In the genomic region with DNA sequence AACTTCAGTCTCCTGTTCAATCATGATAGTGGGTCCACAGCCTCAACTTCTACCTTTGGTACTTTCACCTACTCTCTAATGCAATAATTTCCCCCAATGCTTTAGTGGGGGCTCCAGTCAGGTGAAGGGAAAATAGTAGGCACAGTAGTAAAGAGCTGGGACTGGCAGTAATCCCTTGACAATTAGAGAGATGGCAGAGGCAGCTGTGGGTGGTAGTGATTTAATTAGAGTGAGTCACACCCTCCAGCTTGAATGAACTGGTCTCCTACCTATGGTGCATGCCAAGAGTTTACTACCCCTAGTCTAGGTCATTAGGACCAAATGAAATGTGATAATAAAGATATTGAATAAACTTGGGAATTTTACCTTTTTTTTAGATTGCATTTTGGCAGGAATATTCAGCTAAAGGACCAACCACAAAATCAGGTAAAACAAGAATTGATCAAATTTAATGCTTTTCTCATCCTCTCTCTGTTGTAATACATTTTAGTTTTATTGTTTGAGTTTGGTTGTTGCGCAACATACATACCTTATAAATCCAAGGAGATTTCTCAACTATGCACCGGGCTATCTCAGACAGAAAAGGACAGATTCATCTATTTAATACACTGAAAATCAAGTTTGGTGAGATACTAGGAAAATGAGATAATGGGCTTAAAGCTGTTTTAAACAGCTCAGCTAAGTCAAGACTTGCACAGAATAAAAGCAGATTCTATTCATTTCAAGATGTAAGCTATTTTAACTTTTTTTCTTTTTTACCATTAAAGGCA, we compare ENCODE assay signal across 11 cellular contexts. TPM values are rescaled to one million over a fixed set of nuclear protein-coding genes. Genes with fewer than 3 reads are reported as not detected.
DNase-seq lines count a peak whose midpoint lies in the region; ATAC-seq and TF ChIP-seq lines count a peak whose summit lies in the region.
"Had no signal": no experiment of that assay in that cellular context is flagged by ENCODE, and none has a peak within 500 bp of the region (broad histone marks: within the 10 kb centered on the region; RNA-seq: fewer than 3 reads in every experiment).

No MANE protein-coding gene starts in this region.

- no peak for ATAC-seq in HG02973 (IDR thresholded peaks at IDR 0.05; ENCODE audit: unreplicated experiment)

- DNase-seq in NCI-H82 (lab: John Stamatoyannopoulos, UW) (peak; percentile 13), NCI-H82 treated with DMSO at 0.1 percent for 48 hours (lab: John Stamatoyannopoulos, UW; ENCODE audit: unreplicated experiment) (no peak), NCI-H226 (peak; percentile 37), epithelial cell of proximal tubule (ENCODE audit: low read depth) (peak; percentile 49), renal cortical epithelial cell (ENCODE audit: low read depth) (peak; percentile 89), GM13976 (ENCODE audit: low spot score) (no peak)
- DNase-seq in stimulated activated CD4-positive, alpha-beta T cell treated with anti-CD3 and anti-CD28 coated beads, Interleukin-2, amount 100 ng/mL, for 48 hours: no peak
- DNase-seq: activated CD4-positive, alpha-beta T cell treated with anti-CD3 and anti-CD28 coated beads for 1 hour; MM.1S; NCI-H526 treated with DMSO at 0.1 percent for 48 hours had no signal

- in situ Hi-C loops in GM13976 (cut with MboI; ENCODE audit: low sequenced_read_pairs, unreplicated experiment): no loop called here

- H3K4me3 ChIP-seq in epithelial cell of proximal tubule (ENCODE audit: low read depth, low read length): no peak overlapping the region

- no peak for TF ChIP-seq CTCF in epithelial cell of proximal tubule (conservative IDR thresholded peaks at IDR 0.05; ENCODE audit: low read depth, low read length)
- no peak for TF ChIP-seq CTCF in GM13976 (IDR thresholded peaks at IDR 0.05; ENCODE audit: borderline replicate concordance, control extremely low read depth, extremely low read depth, insufficient read depth, missing control alignments)

RNA-seq across cellular contexts. Expression of a gene that starts 9.0 kb away (rescaled TPM):
- total RNA-seq in epithelial cell of proximal tubule: 2.7 and 3.1 TPM in 2 replicates
- total RNA-seq in renal cortical epithelial cell: 4.5 and 11.7 TPM in 2 replicates

RNA-seq across cellular contexts. Expression of a gene that starts 44.2 kb away (rescaled TPM):
- total RNA-seq in epithelial cell of proximal tubule (not detected in 2 replicates), renal cortical epithelial cell (0.17 and 0.30 TPM in 2 replicates)

RNA-seq across cellular contexts. Expression of a gene that starts 53.9 kb away (rescaled TPM):
- total RNA-seq in epithelial cell of proximal tubule (12.7 and 18.6 TPM in 2 replicates), renal cortical epithelial cell (17.7 and 43.9 TPM in 2 replicates)

Comparison
In these comparisons a context has a peak if more than half of its experiments do, and no peak if none do; other contexts are left out.
1. DNase-seq: peak in NCI-H82 (single experiment), NCI-H226 (single experiment), epithelial cell of proximal tubule (single experiment) and renal cortical epithelial cell (single experiment); none in NCI-H82 treated with DMSO at 0.1 percent for 48 hours (single experiment), GM13976 (single experiment) and stimulated activated CD4-positive, alpha-beta T cell treated with anti-CD3 and anti-CD28 coated beads, Interleukin-2, amount 100 ng/mL, for 48 hours (0 of 2).